Comparison of ENCODE assay signal across 13 cellular contexts in genomic region chr10:110868981-110869380, GRCh38. TPM values are rescaled to one million over a fixed set of nuclear protein-coding genes. Genes with fewer than 3 reads are reported as not detected.
DNase-seq lines count a peak whose midpoint lies in the region; ATAC-seq and TF ChIP-seq lines count a peak whose summit lies in the region.
"Had no signal": no experiment of that assay in that cellular context is flagged by ENCODE, and none has a peak within 500 bp of the region (broad histone marks: within the 10 kb centered on the region; RNA-seq: fewer than 3 reads in every experiment).

No MANE protein-coding gene starts in this region.

- peak; percentile 30 for DNase-seq in activated T-cell treated with anti-CD3 and anti-CD28 coated beads for 1 hour (ENCODE audit: low read depth)
- no peak for DNase-seq in activated T-cell treated with anti-CD3 and anti-CD28 coated beads, Interleukin-2, amount 50 U/mL, for 48 hours
- DNase-seq in T-helper 17 cell: peak in 2 of 3 donors; percentile 33 to 49
- peak; percentile 76 for DNase-seq in central memory CD4-positive, alpha-beta T cell
- no peak for DNase-seq in stomach
- DNase-seq in DMS53 treated with DMSO at 0.1 percent for 48 hours (lab: John Stamatoyannopoulos, UW; ENCODE audit: unreplicated experiment): no peak
- DNase-seq in aorta: no peak
- DNase-seq: ACHN, left ventricle myocardium superior, NCI-H524, psoas muscle, SIG-M5 had no signal

- peak overlapping the region; percentile 92 for H3K4me3 Mint-ChIP-seq in T-helper 17 cell

- no peak for TF ChIP-seq CTCF in stomach (IDR thresholded peaks at IDR 0.05)

- H3K27ac ChIP-seq in stomach (peak overlapping the region in 4 of 5 donors; percentile 62 to 99 (median 98)), aorta (ENCODE audit: low read depth in 1 of 2, low read length in 2 of 2) (no peak overlapping the region)
- H3K27ac ChIP-seq: psoas muscle had no signal

- no peak for TF ChIP-seq POLR2A in stomach (IDR thresholded peaks at IDR 0.05)

- peak overlapping the region; percentile 100 for H3K27ac Mint-ChIP-seq in T-helper 17 cell

- H3K4me3 ChIP-seq in stomach (no peak overlapping the region), aorta (ENCODE audit: low read length in 2 of 2) (no peak overlapping the region)
- H3K4me3 ChIP-seq: psoas muscle had no signal

- intact Hi-C loops in stomach (cut with DNase I; ENCODE audit: low total_unique reads): no loop called here
- intact Hi-C loops in aorta (cut with DNase I): loop anchor here in 1 of 2 donors (5.0 kb wide), 1 partner anchor 37 kb away; no protein-coding TSS in a partner anchor

- no peaks in the 10 kb centered on the region for H3K27me3 Mint-ChIP-seq in T-helper 17 cell

- 75 to 81% (median 80%) methylated on average over 6 of the region's 6 CpGs for WGBS in stomach, 5 donors
- 87 to 90% methylated on average over 6 of the region's 6 CpGs for WGBS in aorta, 2 donors

- peak; percentile 21 for ATAC-seq in T-helper 17 cell
- no peak for ATAC-seq in HG03378 (IDR thresholded peaks at IDR 0.05; ENCODE audit: unreplicated experiment)
- no peak for ATAC-seq in aorta (ENCODE audit: low FRiP score)
- ATAC-seq: left ventricle myocardium superior, psoas muscle had no signal

- no peak for TF ChIP-seq EP300 in stomach (IDR thresholded peaks at IDR 0.05)

- H3K27me3 ChIP-seq in stomach (no peaks in the 10 kb centered on the region), aorta (ENCODE audit: control insufficient read depth in 1 of 2, insufficient read depth in 2 of 2, low read length in 1 of 2) (no peaks in the 10 kb centered on the region)

- H3K4me1 ChIP-seq in stomach: peaks cover 41 to 73% (median 51%) of the 10 kb centered on the region in 4 donors
- peaks cover 4 to 14% of the 10 kb centered on the region in 2 donors for H3K4me1 ChIP-seq in aorta (ENCODE audit: control insufficient read depth in 1 of 2, insufficient read depth in 2 of 2, low read length in 2 of 2)

- H3K4me1 Mint-ChIP-seq in T-helper 17 cell: peaks cover 62% of the 10 kb centered on the region

- peaks cover 3% of the 10 kb centered on the region for H3K36me3 Mint-ChIP-seq in T-helper 17 cell (ENCODE audit: low read depth)

- H3K9me3 ChIP-seq in T-helper 17 cell (ENCODE audit: control insufficient read depth, low read length, poor library complexity, severe bottlenecking) (no peaks in the 10 kb centered on the region), stomach (no peaks in the 10 kb centered on the region), aorta (ENCODE audit: control insufficient read depth, low read length) (no peaks in the 10 kb centered on the region)
- H3K9me3 ChIP-seq: psoas muscle had no signal

- H3K36me3 ChIP-seq in stomach (no peaks in the 10 kb centered on the region), aorta (ENCODE audit: control insufficient read depth in 1 of 2, insufficient read depth in 2 of 2, low read length in 1 of 2) (no peaks in the 10 kb centered on the region)

RNA-seq across cellular contexts. Expression of gene PDCD4, which starts 2.7 kb away (rescaled TPM):
- total RNA-seq in T-helper 17 cell (100 to 1,000 TPM; 307 TPM), stomach (100 to 1,000 TPM in 3 of 5 donors, 10 to 100 TPM in 2; 39.3 to 605 (median 130) TPM), aorta (100 to 1,000 TPM in 1 of 2 donors, 10 to 100 TPM in 1; 67.5 to 124 TPM)
- polyA plus RNA-seq in stomach (100 to 1,000 TPM; 111 to 122 (median 115) TPM), aorta (10 to 100 TPM; 46.6 to 89.7 TPM)

RNA-seq across cellular contexts. Expression of gene BBIP1, which starts 50.0 kb away (rescaled TPM):
- 10 to 100 TPM; 30.8 to 36.4 TPM for total RNA-seq in T-helper 17 cell
- 100 to 1,000 TPM in 1 of 5 donors, 10 to 100 TPM in 3, under 1 TPM in 1; 0.58 to 125 (median 32.7) TPM for total RNA-seq in stomach
- polyA plus RNA-seq in stomach: 10 to 100 TPM; 21.7 to 27.0 (median 21.8) TPM
- 10 to 100 TPM; 35.3 to 36.2 TPM for total RNA-seq in aorta
- polyA plus RNA-seq in aorta: 10 to 100 TPM; 30.4 to 38.6 TPM

RNA-seq across cellular contexts. Expression of gene SHOC2, which starts 50.4 kb away (rescaled TPM):
- total RNA-seq in T-helper 17 cell: 10 to 100 TPM; 68.0 to 71.1 TPM
- 100 to 1,000 TPM in 1 of 5 donors, 10 to 100 TPM in 4; 24.9 to 550 (median 68.3) TPM for total RNA-seq in stomach
- 10 to 100 TPM; 13.2 to 27.2 (median 18.2) TPM for polyA plus RNA-seq in stomach
- total RNA-seq in aorta: 10 to 100 TPM; 62.5 to 68.4 TPM
- 10 to 100 TPM; 17.6 to 33.1 TPM for polyA plus RNA-seq in aorta

Comparison
In these comparisons a context has a peak if more than half of its experiments do, and no peak if none do; other contexts are left out.
1. DNase-seq: peak in activated T-cell treated with anti-CD3 and anti-CD28 coated beads for 1 hour (single experiment), T-helper 17 cell (2 of 3) and central memory CD4-positive, alpha-beta T cell (single experiment); none in activated T-cell treated with anti-CD3 and anti-CD28 coated beads, Interleukin-2, amount 50 U/mL, for 48 hours (0 of 2), stomach (single experiment), DMS53 treated with DMSO at 0.1 percent for 48 hours (single experiment) and aorta (0 of 2).
2. H3K27ac ChIP-seq: peak in stomach (4 of 5); none in aorta (0 of 2).